25 cellular contexts compared by ENCODE assay signal in genomic region chr3:152709659-152710058, GRCh38.
"Had no signal": no experiment of that assay in that cellular context is flagged by ENCODE, and none has a peak within 500 bp of the region (broad histone marks: within the 10 kb centered on the region; RNA-seq: fewer than 3 reads in every experiment).

No MANE protein-coding gene starts in this region.

- H3K27me3 ChIP-seq: colonic mucosa, esophagus squamous epithelium, gastroesophageal sphincter, heart right ventricle, left lung had no signal

- H3K9me3 Mint-ChIP-seq: dendritic cell treated with granulocyte-macrophage colony-stimulating factor and Interleukin-4, amounts not matched to agents 40 ng/mL and 50 ng/mL, for 4 days; effector memory CD8-positive, alpha-beta T cell; endodermal cell; memory B cell had no signal

- ATAC-seq: effector memory CD8-positive, alpha-beta T cell; gastroesophageal sphincter; heart right ventricle; left cardiac atrium; left lung; left ventricle myocardium superior; lower lobe of right lung; naive thymus-derived CD4-positive, alpha-beta T cell had no signal

- H3K27ac Mint-ChIP-seq: dendritic cell treated with granulocyte-macrophage colony-stimulating factor and Interleukin-4, amounts not matched to agents 40 ng/mL and 50 ng/mL, for 4 days; effector memory CD8-positive, alpha-beta T cell; endodermal cell; memory B cell; naive thymus-derived CD4-positive, alpha-beta T cell had no signal

- FAIRE-seq: endometrium, frontal cortex, islet of Langerhans, keratinocyte had no signal

- H3K27me3 Mint-ChIP-seq: dendritic cell treated with granulocyte-macrophage colony-stimulating factor and Interleukin-4, amounts not matched to agents 40 ng/mL and 50 ng/mL, for 4 days; effector memory CD8-positive, alpha-beta T cell; memory B cell had no signal

- DNase-seq: colonic mucosa; cortex of kidney; effector CD8-positive, alpha-beta T cell; effector memory CD8-positive, alpha-beta T cell; endodermal cell; esophagus squamous epithelium; foreskin fibroblast; glutamatergic neuron; head of caudate nucleus; heart right ventricle; hippocampal formation; left cardiac atrium; left lung; left ventricle myocardium superior; lower lobe of right lung; mesendoderm; midbrain; naive thymus-derived CD4-positive, alpha-beta T cell had no signal

- H3K36me3 Mint-ChIP-seq: memory B cell; naive thymus-derived CD4-positive, alpha-beta T cell had no signal

- H3K4me3 Mint-ChIP-seq: dendritic cell treated with granulocyte-macrophage colony-stimulating factor and Interleukin-4, amounts not matched to agents 40 ng/mL and 50 ng/mL, for 4 days; effector memory CD8-positive, alpha-beta T cell; endodermal cell; memory B cell; naive thymus-derived CD4-positive, alpha-beta T cell had no signal

- H3K36me3 ChIP-seq: colonic mucosa, esophagus squamous epithelium, gastroesophageal sphincter, heart right ventricle, left lung, lower lobe of right lung had no signal

- H3K4me3 ChIP-seq: colonic mucosa, esophagus squamous epithelium, gastroesophageal sphincter, heart right ventricle, left lung, lower lobe of right lung had no signal

- H3K4me1 Mint-ChIP-seq: memory B cell; naive thymus-derived CD4-positive, alpha-beta T cell had no signal
